In genomic region chr10:122981066-122981464, GRCh38 we compare ENCODE assay signal across 1 cellular context.
TF ChIP-seq lines count a peak whose summit lies in the region.

No MANE protein-coding gene starts in this region.

TF ChIP-seq in A549, 52 proteins besides CTCF, POLR2A, EP300 and RAD21 (continued from another document):
- TF ChIP-seq REST (IDR thresholded peaks at IDR 0.05) (no peak), GATA3 (IDR thresholded peaks at IDR 0.05; ENCODE audit: borderline replicate concordance) (no peak), RNF2 (IDR thresholded peaks at IDR 0.05; ENCODE audit: borderline replicate concordance, low read depth) (no peak), HMGXB4 (CRISPR knock-in tag; IDR thresholded peaks at IDR 0.05; ENCODE audit: borderline replicate concordance) (no peak), ZFP36 (IDR thresholded peaks at IDR 0.05; ENCODE audit: borderline replicate concordance, partially characterized antibody) (no peak), POLR2AphosphoS2 (conservative IDR thresholded peaks at IDR 0.05; ENCODE audit: low read length) (no peak), SMC3 (IDR thresholded peaks at IDR 0.05) (no peak)
